ENCODE assay signal across 16 cellular contexts in genomic region chr14:94612580-94613554, GRCh38. TPM values are rescaled to one million over a fixed set of nuclear protein-coding genes. Genes with fewer than 3 reads are reported as not detected.
DNase-seq lines count a peak whose midpoint lies in the region; ATAC-seq, FAIRE-seq and TF ChIP-seq lines count a peak whose summit lies in the region.
"Had no signal": no experiment of that assay in that cellular context is flagged by ENCODE, and none has a peak within 500 bp of the region (broad histone marks: within the 10 kb centered on the region; RNA-seq: fewer than 3 reads in every experiment).

No MANE protein-coding gene starts in this region.

- no peak overlapping the region for H3K27ac Mint-ChIP-seq in T-helper 2 cell treated with Interferon-gamma antibody and Interleukin-4, amounts not matched to agents 5 μg/mL and 100 μg/mL, for 36 hours
- H3K27ac Mint-ChIP-seq: activated naive CD8-positive, alpha-beta T cell; immature natural killer cell; naive B cell had no signal

- H3K27ac ChIP-seq in A549: peak overlapping the region; percentile 89 to 94
- peak overlapping the region; percentile 78 to 87 (median 84) for H3K27ac ChIP-seq in body of pancreas
- peak overlapping the region; percentile 75 for H3K27ac ChIP-seq in left ventricle myocardium inferior (replicated peaks)
- H3K27ac ChIP-seq in pancreas: peak overlapping the region; percentile 34 to 87 (median 62)
- H3K27ac ChIP-seq: colonic mucosa, SJSA1 had no signal

- no peaks in the 10 kb centered on the region for H3K36me3 Mint-ChIP-seq in T-helper 2 cell treated with Interferon-gamma antibody and Interleukin-4, amounts not matched to agents 5 μg/mL and 100 μg/mL, for 36 hours (ENCODE audit: low read depth)
- H3K36me3 Mint-ChIP-seq: activated naive CD8-positive, alpha-beta T cell; immature natural killer cell; naive B cell had no signal

- H3K4me1 ChIP-seq in A549 (peaks cover 37% of the 10 kb centered on the region), body of pancreas (peaks cover 70% of the 10 kb centered on the region), left ventricle myocardium inferior (peaks cover 4% of the 10 kb centered on the region), pancreas (peaks cover 9 to 17% (median 15%) of the 10 kb centered on the region in 3 donors)
- H3K4me1 ChIP-seq: colonic mucosa had no signal

- no peak for TF ChIP-seq CTCF in A549 (IDR thresholded peaks at IDR 0.05)
- no peak for TF ChIP-seq CTCF in body of pancreas (IDR thresholded peaks at IDR 0.05)
- TF ChIP-seq CTCF in left ventricle myocardium inferior (IDR thresholded peaks at IDR 0.05; ENCODE audit: borderline replicate concordance): no peak
- no peak for TF ChIP-seq CTCF in pancreas (IDR thresholded peaks at IDR 0.05)

- H3K9me3 Mint-ChIP-seq in T-helper 2 cell treated with Interferon-gamma antibody and Interleukin-4, amounts not matched to agents 5 μg/mL and 100 μg/mL, for 36 hours: peaks cover 15% of the 10 kb centered on the region

- H3K4me3 Mint-ChIP-seq in T-helper 2 cell treated with Interferon-gamma antibody and Interleukin-4, amounts not matched to agents 5 μg/mL and 100 μg/mL, for 36 hours: no peak overlapping the region
- H3K4me3 Mint-ChIP-seq: activated naive CD8-positive, alpha-beta T cell; immature natural killer cell; naive B cell had no signal

- H3K4me1 Mint-ChIP-seq in T-helper 2 cell treated with Interferon-gamma antibody and Interleukin-4, amounts not matched to agents 5 μg/mL and 100 μg/mL, for 36 hours (ENCODE audit: low read depth): no peaks in the 10 kb centered on the region
- H3K4me1 Mint-ChIP-seq: immature natural killer cell, naive B cell had no signal

- H3K9me3 ChIP-seq in A549: peaks cover 19% of the 10 kb centered on the region
- no peaks in the 10 kb centered on the region for H3K9me3 ChIP-seq in body of pancreas
- H3K9me3 ChIP-seq in left ventricle myocardium inferior (replicated peaks): peaks cover 15% of the 10 kb centered on the region
- no peaks in the 10 kb centered on the region for H3K9me3 ChIP-seq in pancreas
- H3K9me3 ChIP-seq: Caco-2, colonic mucosa had no signal

- no peak for FAIRE-seq in A549 (lab: Jason Lieb, UNC)
- FAIRE-seq in pancreas (lab: Jason Lieb, UNC): no peak

- intact Hi-C loops in body of pancreas (cut with DNase I): loop anchor here (10.0 kb wide), 1 partner anchor 48 kb away; the partner anchor contains the start of gene SERPINA4
- intact Hi-C loops in left ventricle myocardium inferior (cut with micrococcal nuclease): no loop called here
- intact Hi-C loops in pancreas (cut with DNase I): no loop called here

- H3K27me3 ChIP-seq in body of pancreas (no peaks in the 10 kb centered on the region), left ventricle myocardium inferior (ENCODE audit: low read depth) (peaks cover 4% of the 10 kb centered on the region), pancreas (no peaks in the 10 kb centered on the region)
- H3K27me3 ChIP-seq: colonic mucosa, SJSA1 had no signal

- H3K27me3 Mint-ChIP-seq in T-helper 2 cell treated with Interferon-gamma antibody and Interleukin-4, amounts not matched to agents 5 μg/mL and 100 μg/mL, for 36 hours (ENCODE audit: low read depth): no peaks in the 10 kb centered on the region
- H3K27me3 Mint-ChIP-seq: activated naive CD8-positive, alpha-beta T cell had no signal

- TF ChIP-seq POLR2A in A549 (IDR thresholded peaks at IDR 0.05; ENCODE audit: low read length) (no peak), body of pancreas (IDR thresholded peaks at IDR 0.05) (peak in 2 of 3 donors; percentile 8 to 53)

- CTCF ChIA-PET in A549 (lab: Yijun Ruan, JAX): interaction anchor here (1.0 to 1.4 kb wide), 3 partner anchors 13 to 63 kb away, joined by 3 read pairs; no protein-coding TSS in a partner anchor

- H3K36me3 ChIP-seq in body of pancreas (replicated peaks in 1 of 2; ENCODE audit: insufficient read depth in 1 of 2, low read depth in 2 of 2) (peaks cover 0 to 8% of the 10 kb centered on the region in 2 donors), left ventricle myocardium inferior (peaks cover 11% of the 10 kb centered on the region), pancreas (peaks cover 0 to 6% (median 0%) of the 10 kb centered on the region in 3 donors)
- H3K36me3 ChIP-seq: colonic mucosa, SJSA1 had no signal

- ATAC-seq in A549 (peak in 1 of 2 experiments; percentile 12; a peak in 2 of 6 replicates), body of pancreas (peak; percentile 3), pancreas (peak; percentile 2 to 33 (median 26)), HG02588 (IDR thresholded peaks at IDR 0.05; ENCODE audit: unreplicated experiment) (no peak)

- no peak for TF ChIP-seq EP300 in A549 (IDR thresholded peaks at IDR 0.05)

- POLR2A ChIA-PET in A549 (lab: Yijun Ruan, JAX): no interaction called here

- DNase-seq in A549 (ENCODE audit: low read depth in 1 of 2, low spot score in 1 of 2) (no peak), body of pancreas (peak in 1 of 4 donors; percentile 22), left ventricle myocardium inferior (peak; percentile 57), pancreas (peak in 1 of 6 donors; percentile 32), activated gamma-delta T cell (lab: John Stamatoyannopoulos, UW) (no peak)
- no peak for DNase-seq in stimulated activated naive CD4-positive, alpha-beta T cell treated with Interleukin-2 at 50 U/mL for 16 hours (lab: John Stamatoyannopoulos, UW)
- no peak for DNase-seq in T-helper 2 cell treated with Interferon-gamma antibody and Interleukin-4, amounts not matched to agents 5 μg/mL and 100 μg/mL, for 36 hours (ENCODE audit: low spot score)
- DNase-seq: Caco-2, colonic mucosa, immature natural killer cell, naive B cell had no signal

- WGBS in A549 (ENCODE audit: missing lambda C conversion rate): 77% methylated on average over 9 of the region's 9 CpGs
- WGBS in body of pancreas, 2 donors: 28 to 29% methylated on average over 8 to 9 of the region's 9 CpGs
- WGBS in pancreas, 2 donors: 34 to 41% methylated on average over 9 of the region's 9 CpGs

- peak overlapping the region; percentile 7; the same call in 2 of the 3 replicates for H3K4me2 ChIP-seq in A549

- no peak for TF ChIP-seq RAD21 in A549 (conservative IDR thresholded peaks at IDR 0.05 in 1 of 2, IDR thresholded peaks at IDR 0.05 in 1 of 2)

- H3K4me3 ChIP-seq in A549 (no peak overlapping the region), body of pancreas (peak overlapping the region in 1 of 2 donors; percentile 42), left ventricle myocardium inferior (peak overlapping the region; percentile 50), pancreas (peak overlapping the region; percentile 24 to 57 (median 36))
- H3K4me3 ChIP-seq: colonic mucosa, SJSA1 had no signal

TF ChIP-seq in A549, 52 proteins besides CTCF, POLR2A, EP300 and RAD21:
- no peak for TF ChIP-seq HOXB13 (CRISPR knock-in tag; IDR thresholded peaks at IDR 0.05; ENCODE audit: low read depth)
- TF ChIP-seq MYC (IDR thresholded peaks at IDR 0.05; ENCODE audit: borderline replicate concordance, low read length): no peak

RNA-seq across cellular contexts. Expression of gene SERPINA3, which starts 0.7 kb away (rescaled TPM):
- polyA plus RNA-seq in A549 (2011; rRNA removed) (9.1 and 16.0 TPM in 2 replicates), A549 (2017; fragmentation: RNase III; extraction: RNeasy Plus Mini Kit Qiagen cat#74134 plus additional on column Dnase treatment) (1.4 to 5.5 TPM (median 3.1 TPM) in 3 replicates), pancreas (1,000 to 10,000 TPM; 1,409 to 2,934 TPM)
- polyA plus RNA-seq in A549 (2012; cell fraction: cytosol; rRNA removed): 1.5 and 1.7 TPM in 2 replicates
- polyA plus RNA-seq in A549 (2012; cell fraction: nucleus; rRNA removed): 2.2 and 3.2 TPM in 2 replicates
- polyA minus RNA-seq in A549 (2011; rRNA and poly(A)+ RNA removed): 7.8 and 9.9 TPM in 2 replicates
- total RNA-seq in body of pancreas (1,000 to 10,000 TPM in 1 of 2 donors, 100 to 1,000 TPM in 1; 396 to 1,783 TPM), left ventricle myocardium inferior (45.5 TPM), pancreas (1,000 to 10,000 TPM; 1,011 to 4,136 (median 2,518) TPM)
- total RNA-seq: HT1080 had no signal
- polyA plus RNA-seq: immature natural killer cell had no signal

RNA-seq across cellular contexts. Expression of gene SERPINA5, which starts 31.6 kb away (rescaled TPM):
- polyA plus RNA-seq in A549 (2011; rRNA removed) (0.78 and 1.2 TPM in 2 replicates), A549 (2017; fragmentation: RNase III; extraction: RNeasy Plus Mini Kit Qiagen cat#74134 plus additional on column Dnase treatment) (0.51 to 0.95 TPM (median 0.74 TPM) in 3 replicates), pancreas (100 to 1,000 TPM in 1 of 2 donors, 10 to 100 TPM in 1; 67.2 to 139 TPM)
- polyA plus RNA-seq in A549 (2012; cell fraction: cytosol; rRNA removed): 0.05 and 0.06 TPM in 2 replicates
- polyA plus RNA-seq in A549 (2012; cell fraction: nucleus; rRNA removed): 0.04 TPM in 1 of 2 replicates, not detected in the other
- polyA minus RNA-seq in A549 (2011; rRNA and poly(A)+ RNA removed): 0.68 and 1.9 TPM in 2 replicates
- total RNA-seq in body of pancreas (100 to 1,000 TPM in 1 of 2 donors, 10 to 100 TPM in 1; 76.0 to 101 TPM), left ventricle myocardium inferior (2.1 TPM), pancreas (100 to 1,000 TPM in 1 of 6 donors, 10 to 100 TPM in 5; 52.3 to 130 (median 96.0) TPM)
- total RNA-seq: A673, HT1080 had no signal
- polyA plus RNA-seq: immature natural killer cell had no signal

RNA-seq across cellular contexts. Expression of gene SERPINA4, which starts 51.6 kb away (rescaled TPM):
- 0.08 TPM in 1 of 2 replicates, not detected in the other for polyA plus RNA-seq in A549 (2011; rRNA removed)
- not detected in 2 replicates for polyA plus RNA-seq in A549 (2012; cell fraction: cytosol; rRNA removed)
- not detected in 2 replicates for polyA plus RNA-seq in A549 (2012; cell fraction: nucleus; rRNA removed)
- not detected in 3 replicates for polyA plus RNA-seq in A549 (2017; fragmentation: RNase III; extraction: RNeasy Plus Mini Kit Qiagen cat#74134 plus additional on column Dnase treatment)
- polyA minus RNA-seq in A549 (2011; rRNA and poly(A)+ RNA removed): 0.17 TPM in 1 of 2 replicates, not detected in the other
- 10 to 100 TPM; 42.8 to 57.6 TPM for total RNA-seq in body of pancreas
- total RNA-seq in left ventricle myocardium inferior: not detected
- 10 to 100 TPM; 51.5 to 88.5 (median 59.7) TPM for total RNA-seq in pancreas
- polyA plus RNA-seq in pancreas: 100 to 1,000 TPM; 103 to 119 TPM
- total RNA-seq: A673, HT1080, SJSA1 had no signal
- polyA plus RNA-seq: immature natural killer cell had no signal

Comparison
In these comparisons a context has a peak if more than half of its experiments do, and no peak if none do; other contexts are left out.
1. RNA of gene SERPINA5, which starts 31.6 kb away (total RNA-seq): 76.0 to 101 TPM in body of pancreas and 52.3 to 130 TPM in pancreas; 2.1 TPM in left ventricle myocardium inferior (single experiment); every median in the first group is over 10 times any median in the second.
2. RNA of gene SERPINA4, which starts 51.6 kb away (total RNA-seq): 51.5 to 88.5 TPM in pancreas and 42.8 to 57.6 TPM in body of pancreas; not detected in left ventricle myocardium inferior (single experiment); every median in the first group is over 10 times any median in the second.
3. Peak in every context shown above with its lines, with median percentiles within 50 percentile points of each other: H3K27ac ChIP-seq.